In genomic region chr17:880871-881269, GRCh38 we compare ENCODE assay signal across 14 cellular contexts.
DNase-seq lines count a peak whose midpoint lies in the region; ATAC-seq and TF ChIP-seq lines count a peak whose summit lies in the region.
"Had no signal": no experiment of that assay in that cellular context is flagged by ENCODE, and none has a peak within 500 bp of the region (broad histone marks: within the 10 kb centered on the region; RNA-seq: fewer than 3 reads in every experiment).

No MANE protein-coding gene starts in this region.

- H3K4me1 ChIP-seq in Peyer's patch, result peaks cover 0 to 32% (median 0%) of the 10 kb centered on the region in 4 donors
- H3K4me1 ChIP-seq in esophagus (ENCODE audit: control insufficient read depth in 2 of 2, insufficient read depth in 2 of 2, low read length in 1 of 2), result peaks cover 0 to 4% of the 10 kb centered on the region in 2 donors
- H3K4me1 ChIP-seq in muscle layer of duodenum (ENCODE audit: control insufficient read depth in 1 of 2, insufficient read depth in 2 of 2, low read length in 2 of 2), result peaks cover 5 to 46% of the 10 kb centered on the region in 2 donors
- peaks cover 6 to 58% (median 36%) of the 10 kb centered on the region in 4 donors for H3K4me1 ChIP-seq in tibial artery

- TF ChIP-seq POLR2A in Peyer's patch (IDR thresholded peaks at IDR 0.05), result no peak

- H3K4me3 ChIP-seq in Peyer's patch (no peak overlapping the region), esophagus (ENCODE audit: low read depth in 1 of 2, low read length in 2 of 2) (no peak overlapping the region), muscle layer of duodenum (ENCODE audit: low read depth in 1 of 2, low read length in 2 of 2) (no peak overlapping the region), tibial artery (no peak overlapping the region)

- TF ChIP-seq CTCF in Peyer's patch (IDR thresholded peaks at IDR 0.05) (no peak), tibial artery (IDR thresholded peaks at IDR 0.05) (no peak)

- DNase-seq in Peyer's patch (no peak), tibial artery (no peak), ACHN (no peak), MV-4-11 (lab: John Stamatoyannopoulos, UW) (no peak)
- no peak for DNase-seq in activated T-cell treated with anti-CD3 and anti-CD28 coated beads, Interleukin-2, amount 50 U/mL, for 48 hours
- DNase-seq: activated naive CD8-positive, alpha-beta T cell treated with anti-CD3 and anti-CD28 coated beads for 36 hours; CD4-positive, alpha-beta memory T cell; hippocampal formation; NCI-H1092; NCI-H345; T-helper 9 cell had no signal

- intact Hi-C loops in tibial artery (cut with DNase I; ENCODE audit: low total_unique reads), result no loop called here

- H3K9me3 ChIP-seq in Peyer's patch (no peaks in the 10 kb centered on the region), esophagus (ENCODE audit: control insufficient read depth in 2 of 2, insufficient read depth in 1 of 2, low read depth in 1 of 2, low read length in 1 of 2) (no peaks in the 10 kb centered on the region), muscle layer of duodenum (ENCODE audit: control insufficient read depth in 1 of 2, low read length in 2 of 2) (no peaks in the 10 kb centered on the region), tibial artery (no peaks in the 10 kb centered on the region)

- H3K36me3 ChIP-seq in Peyer's patch (no peaks in the 10 kb centered on the region), esophagus (ENCODE audit: control insufficient read depth in 2 of 2, insufficient read depth in 2 of 2, low read length in 1 of 2) (no peaks in the 10 kb centered on the region), muscle layer of duodenum (ENCODE audit: control insufficient read depth in 1 of 2, insufficient read depth in 2 of 2, low read length in 2 of 2) (no peaks in the 10 kb centered on the region), tibial artery (no peaks in the 10 kb centered on the region)

- ATAC-seq in GM18520 (IDR thresholded peaks at IDR 0.05; ENCODE audit: unreplicated experiment), result no peak

- WGBS in esophagus, 2 donors, result 69 to 71% methylated on average over 10 of the region's 10 CpGs

- H3K27ac ChIP-seq in Peyer's patch (peak overlapping the region in 3 of 4 donors; percentile 24 to 73 (median 33)), esophagus (ENCODE audit: low read depth in 2 of 2, low read length in 1 of 2) (peak overlapping the region; percentile 65 to 74), muscle layer of duodenum (ENCODE audit: low read length) (peak overlapping the region; percentile 84), tibial artery (peak overlapping the region; percentile 46 to 81)

- in situ Hi-C loops in ACHN (cut with HindIII; ENCODE audit: low pct_ligation_motif_present, low pct_unique_long_range_greater_than_20kb, low sequenced_read_pairs), result no loop called here

- H3K27me3 ChIP-seq in Peyer's patch (no peaks in the 10 kb centered on the region), esophagus (ENCODE audit: control insufficient read depth in 1 of 2, insufficient read depth in 2 of 2, low read length in 2 of 2) (no peaks in the 10 kb centered on the region), muscle layer of duodenum (ENCODE audit: low read depth, low read length) (no peaks in the 10 kb centered on the region), tibial artery (no peaks in the 10 kb centered on the region)

Comparison
In these comparisons a context has a peak if more than half of its experiments do, and no peak if none do; other contexts are left out.
1. H3K27ac ChIP-seq: peak in every context shown above with its lines; median percentile 84 in muscle layer of duodenum; 70 in esophagus; 64 in tibial artery; 33 in Peyer's patch.